Comparison of ENCODE assay signal across 8 cellular contexts in the genomic region with DNA sequence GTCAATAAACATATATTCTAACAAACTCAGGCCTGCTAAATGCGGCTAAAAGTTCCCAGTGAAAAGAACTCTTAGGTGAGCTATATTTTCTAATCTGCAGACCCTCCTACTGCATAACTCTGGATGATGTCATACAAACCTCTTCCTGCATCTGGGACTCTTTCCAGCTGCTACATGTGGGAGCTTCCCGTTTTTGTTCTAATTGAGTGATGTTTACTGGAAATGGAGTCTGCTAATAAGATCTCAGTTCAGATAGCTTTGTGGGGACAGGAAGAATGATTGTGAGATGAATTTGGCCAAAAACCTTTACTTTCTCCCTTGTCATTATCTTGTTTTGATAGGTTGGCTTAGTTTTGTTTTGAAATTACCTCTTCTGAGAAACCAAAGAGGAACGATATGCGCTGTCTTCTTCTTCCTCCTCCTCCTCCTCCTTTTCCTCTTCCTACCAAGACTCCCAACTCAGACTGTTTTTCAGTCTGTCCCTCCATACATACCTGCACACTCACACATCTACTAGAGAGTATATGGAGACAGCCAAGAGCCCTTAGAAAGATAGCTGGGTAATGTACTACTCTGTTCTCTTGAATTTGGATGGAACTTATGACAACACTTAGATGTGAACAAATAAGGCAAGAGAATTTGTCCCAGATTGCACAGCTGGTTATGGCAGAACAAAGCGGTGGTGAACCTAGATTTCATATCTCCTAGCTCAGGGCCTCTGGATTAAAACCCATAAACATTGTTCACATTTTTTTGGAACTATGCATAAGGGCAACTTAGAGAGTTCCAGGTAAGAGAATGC. TPM values are rescaled to one million over a fixed set of nuclear protein-coding genes. Genes with fewer than 3 reads are reported as not detected.
DNase-seq lines count a peak whose midpoint lies in the region; ATAC-seq, FAIRE-seq and TF ChIP-seq lines count a peak whose summit lies in the region.

No MANE protein-coding gene starts in this region.

- H3K36me3 ChIP-seq in astrocyte (ENCODE audit: insufficient read depth, low read length) = no peaks in the 10 kb centered on the region
- no peaks in the 10 kb centered on the region for H3K36me3 ChIP-seq in vagina

- no peaks in the 10 kb centered on the region for H4K20me1 ChIP-seq in astrocyte (ENCODE audit: insufficient read depth, low read length)

- peak overlapping the region; percentile 34 to 73 for H3K27ac Mint-ChIP-seq in natural killer cell treated with Interleukin-12 subunit alpha and Interleukin-12 subunit beta and Interleukin-15 and Interleukin-18, amount 100 ng/mL, for 72 hours
- H3K27ac Mint-ChIP-seq in natural killer cell (no peak overlapping the region), astrocyte (ENCODE audit: unreplicated experiment) (peak overlapping the region; percentile 49)

- H3K4me3 Mint-ChIP-seq in natural killer cell treated with Interleukin-12 subunit alpha and Interleukin-12 subunit beta and Interleukin-15 and Interleukin-18, amount 100 ng/mL, for 72 hours = peak overlapping the region; percentile 59
- H3K4me3 Mint-ChIP-seq in natural killer cell (no peak overlapping the region), astrocyte (ENCODE audit: unreplicated experiment) (no peak overlapping the region)

- peak overlapping the region; percentile 29 for H3K27ac ChIP-seq in astrocyte (ENCODE audit: low read depth, low read length)
- peak overlapping the region; percentile 25 for H3K27ac ChIP-seq in vagina

- no peaks in the 10 kb centered on the region for H3K79me2 ChIP-seq in astrocyte (ENCODE audit: insufficient read depth, low read length)

- H3K9me3 ChIP-seq in astrocyte (ENCODE audit: insufficient read depth, low read depth, low read length) = no peaks in the 10 kb centered on the region
- no peaks in the 10 kb centered on the region for H3K9me3 ChIP-seq in vagina

- H3K27me3 Mint-ChIP-seq in natural killer cell treated with Interleukin-12 subunit alpha and Interleukin-12 subunit beta and Interleukin-15 and Interleukin-18, amount 100 ng/mL, for 72 hours = no peaks in the 10 kb centered on the region
- H3K27me3 Mint-ChIP-seq in natural killer cell (ENCODE audit: low read depth in 2 of 2) (no peaks in the 10 kb centered on the region), astrocyte (ENCODE audit: low read depth, unreplicated experiment) (no peaks in the 10 kb centered on the region)

- H3K4me1 ChIP-seq in astrocyte (ENCODE audit: insufficient read depth, low read length) (peaks cover 16% of the 10 kb centered on the region), vagina (peaks cover 13% of the 10 kb centered on the region)

- peak overlapping the region; percentile 57 for H2AFZ ChIP-seq in astrocyte (ENCODE audit: low read depth, low read length)

- intact Hi-C loops in natural killer cell (cut with micrococcal nuclease) (no loop called here), vagina (cut with DNase I) (no loop called here)

- H3K9ac ChIP-seq in astrocyte (ENCODE audit: low read length) = peak overlapping the region; percentile 58

- DNase-seq in natural killer cell treated with Interleukin-12 subunit alpha and Interleukin-12 subunit beta and Interleukin-15 and Interleukin-18, amount 100 ng/mL, for 72 hours (ENCODE audit: low spot score) = no peak
- DNase-seq in natural killer cell (no peak), astrocyte (ENCODE audit: low read depth) (peak; percentile 91), kidney glomerular epithelial cell (lab: John Stamatoyannopoulos, UW) (peak; percentile 85), vagina (ENCODE audit: extremely low spot score in 2 of 2) (no peak), iPS-NIHi11 (ENCODE audit: low spot score) (no peak), NCI-H128 (lab: John Stamatoyannopoulos, UW; ENCODE audit: unreplicated experiment) (no peak)

- no peaks in the 10 kb centered on the region for H3K9me3 Mint-ChIP-seq in natural killer cell treated with Interleukin-12 subunit alpha and Interleukin-12 subunit beta and Interleukin-15 and Interleukin-18, amount 100 ng/mL, for 72 hours
- H3K9me3 Mint-ChIP-seq in natural killer cell (no peaks in the 10 kb centered on the region), astrocyte (ENCODE audit: unreplicated experiment) (no peaks in the 10 kb centered on the region)

- peak; percentile 23 for FAIRE-seq in astrocyte (lab: Jason Lieb, UNC)

- peak overlapping the region; percentile 73 for H3K4me2 ChIP-seq in astrocyte (ENCODE audit: low read length)

- H3K4me3 ChIP-seq in astrocyte (ENCODE audit: insufficient read depth, low read depth, low read length) (peak overlapping the region; percentile 24), vagina (no peak overlapping the region)

- H3K27me3 ChIP-seq in astrocyte (ENCODE audit: insufficient read depth, low read length) (no peaks in the 10 kb centered on the region), vagina (no peaks in the 10 kb centered on the region)

- no peak for TF ChIP-seq POLR2A in vagina (IDR thresholded peaks at IDR 0.05)

- ATAC-seq in natural killer cell treated with Interleukin-12 subunit alpha and Interleukin-12 subunit beta and Interleukin-15 and Interleukin-18, amount 100 ng/mL, for 72 hours = no peak
- ATAC-seq in natural killer cell (no peak), HG03457 (IDR thresholded peaks at IDR 0.05; ENCODE audit: unreplicated experiment) (no peak)

- TF ChIP-seq CTCF in natural killer cell (IDR thresholded peaks at IDR 0.05) = no peak
- TF ChIP-seq CTCF in astrocyte (IDR thresholded peaks at IDR 0.05; ENCODE audit: insufficient read depth, low read depth, low read length) = no peak
- no peak for TF ChIP-seq CTCF in vagina (IDR thresholded peaks at IDR 0.05)

- H3K36me3 Mint-ChIP-seq in natural killer cell treated with Interleukin-12 subunit alpha and Interleukin-12 subunit beta and Interleukin-15 and Interleukin-18, amount 100 ng/mL, for 72 hours = no peaks in the 10 kb centered on the region
- H3K36me3 Mint-ChIP-seq in natural killer cell (no peaks in the 10 kb centered on the region), astrocyte (ENCODE audit: low read depth, unreplicated experiment) (no peaks in the 10 kb centered on the region)

- peaks cover 23 to 31% of the 10 kb centered on the region in 2 donors for H3K4me1 Mint-ChIP-seq in natural killer cell treated with Interleukin-12 subunit alpha and Interleukin-12 subunit beta and Interleukin-15 and Interleukin-18, amount 100 ng/mL, for 72 hours (ENCODE audit: low read depth in 2 of 2)
- H3K4me1 Mint-ChIP-seq in natural killer cell (peaks cover 30 to 32% of the 10 kb centered on the region in 2 donors), astrocyte (ENCODE audit: low read depth, unreplicated experiment) (peaks cover 15% of the 10 kb centered on the region)

RNA-seq across cellular contexts. Expression of gene AAK1, which starts 39.8 kb away (rescaled TPM):
- total RNA-seq in natural killer cell treated with Interleukin-12 subunit alpha and Interleukin-12 subunit beta and Interleukin-15 and Interleukin-18, amount 100 ng/mL, for 72 hours = 100 to 1,000 TPM in 1 of 2 donors, 10 to 100 TPM in 1; 97.1 to 114 TPM
- total RNA-seq in natural killer cell (100 to 1,000 TPM; 174 to 249 (median 204) TPM), astrocyte (108 and 110 TPM in 2 replicates), vagina (48.6 TPM)

RNA-seq across cellular contexts. Expression of gene ANXA4, which starts 58.6 kb away (rescaled TPM):
- 10 to 100 TPM; 15.2 to 21.7 TPM for total RNA-seq in natural killer cell treated with Interleukin-12 subunit alpha and Interleukin-12 subunit beta and Interleukin-15 and Interleukin-18, amount 100 ng/mL, for 72 hours
- total RNA-seq in natural killer cell (10 to 100 TPM; 44.6 to 63.6 (median 55.8) TPM), astrocyte (122 and 132 TPM in 2 replicates), vagina (63.6 TPM)

Comparison
In these comparisons a context has a peak if more than half of its experiments do, and no peak if none do; other contexts are left out.
1. H3K27ac Mint-ChIP-seq: peak in natural killer cell treated with Interleukin-12 subunit alpha and Interleukin-12 subunit beta and Interleukin-15 and Interleukin-18, amount 100 ng/mL, for 72 hours (2 of 2) and astrocyte (single experiment); none in natural killer cell (0 of 2).
2. DNase-seq: peak in astrocyte (single experiment) and kidney glomerular epithelial cell (single experiment); none in natural killer cell treated with Interleukin-12 subunit alpha and Interleukin-12 subunit beta and Interleukin-15 and Interleukin-18, amount 100 ng/mL, for 72 hours (single experiment), natural killer cell (single experiment), vagina (0 of 2), iPS-NIHi11 (single experiment) and NCI-H128 (single experiment).